19 cellular contexts compared by ENCODE assay signal in the genomic region with DNA sequence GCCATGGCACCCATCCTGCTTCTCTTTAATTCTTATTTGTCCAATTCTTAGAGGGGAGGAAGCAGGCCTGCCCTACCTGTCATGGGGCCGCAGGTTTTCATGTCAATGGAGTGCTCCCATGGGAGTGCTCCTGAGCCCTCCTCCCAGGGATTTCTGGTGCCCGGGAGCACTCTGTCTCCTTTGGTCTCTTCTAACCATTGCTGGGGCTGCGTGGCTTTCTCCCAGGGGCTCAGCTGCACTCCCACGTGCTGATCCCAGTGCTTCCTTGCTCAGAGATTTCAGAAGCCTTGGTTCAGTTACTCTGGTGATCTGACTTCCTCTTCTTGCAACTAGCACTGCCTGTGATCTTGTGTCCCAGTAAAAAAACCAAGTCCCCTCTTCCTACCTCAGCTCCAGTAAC.
DNase-seq lines count a peak whose midpoint lies in the region; ATAC-seq, FAIRE-seq and TF ChIP-seq lines count a peak whose summit lies in the region.
"Had no signal": no experiment of that assay in that cellular context is flagged by ENCODE, and none has a peak within 500 bp of the region (broad histone marks: within the 10 kb centered on the region; RNA-seq: fewer than 3 reads in every experiment).

No MANE protein-coding gene starts in this region.

- no peaks in the 10 kb centered on the region for H3K27me3 ChIP-seq in BLaER1 treated with 17β-estradiol and CSF1 and Interleukin-3, amounts not matched to agents 10 nM and 100 nM
- H3K27me3 ChIP-seq in H9 (ENCODE audit: insufficient read depth, low read length), result no peaks in the 10 kb centered on the region
- H3K27me3 ChIP-seq: BE2C had no signal

- no peak overlapping the region for H2AFZ ChIP-seq in H9 (ENCODE audit: low read length)

- H3K23me2 ChIP-seq in H9 (ENCODE audit: insufficient read length, low read depth, low read length, poor library complexity, severe bottlenecking), result no peaks in the 10 kb centered on the region

- intact Hi-C loops in cardiac septum (cut with DNase I), result no loop called here

- DNase-seq in H9 (no peak), UCSD-AML1 (lab: John Stamatoyannopoulos, UW; ENCODE audit: unreplicated experiment) (peak; percentile 20), pons (ENCODE audit: low spot score) (peak; percentile 38), GM12892 (ENCODE audit: insufficient read length) (no peak), cardiac septum (ENCODE audit: low spot score) (no peak), islet precursor cell (no peak)
- DNase-seq: activated naive CD4-positive, alpha-beta T cell treated with anti-CD3 and anti-CD28 coated beads for 36 hours; BE2C; caudate nucleus; DND-41; HFFc6; NCI-H2081; NCI-H774; small intestine; T-helper 9 cell had no signal

- no peak for TF ChIP-seq CTCF in H9 (conservative IDR thresholded peaks at IDR 0.05)

- no peak for FAIRE-seq in GM12892 (lab: Jason Lieb, UNC)
- FAIRE-seq: small intestine had no signal

- no peaks in the 10 kb centered on the region for H3K9me3 Mint-ChIP-seq in H9
- H3K9me3 Mint-ChIP-seq: activated naive CD4-positive, alpha-beta T cell treated with anti-CD3 and anti-CD28 coated beads for 36 hours; HFFc6; nephron had no signal

- no peaks in the 10 kb centered on the region for H3K79me1 ChIP-seq in H9 (ENCODE audit: insufficient read depth, low read depth, low read length, poor library complexity, severe bottlenecking)

- H2BK5ac ChIP-seq in H9 (ENCODE audit: insufficient read length, low read length), result no peak overlapping the region

- no peaks in the 10 kb centered on the region for H3K4me1 Mint-ChIP-seq in H9

- 0 out of 2 replicates have a peak overlapping the region, but pooled peaks have one; percentile 68 for H2BK15ac ChIP-seq in H9 (ENCODE audit: low read depth, low read length)

- H2AK5ac ChIP-seq in H9 (ENCODE audit: insufficient read length, low read length), result no peak overlapping the region

- no peaks in the 10 kb centered on the region for H3K79me2 ChIP-seq in H9 (ENCODE audit: insufficient read depth, low read length)

- no peak overlapping the region for H4K8ac ChIP-seq in H9 (replicated peaks; ENCODE audit: insufficient read length, low read depth, low read length)

- no peak overlapping the region for H2BK20ac ChIP-seq in H9 (ENCODE audit: low read depth, low read length, poor library complexity, severe bottlenecking)

- no peak overlapping the region for H3K14ac ChIP-seq in H9 (ENCODE audit: insufficient read depth, low read length)

- H3K18ac ChIP-seq in H9 (ENCODE audit: insufficient read length, low read depth, low read length), result no peak overlapping the region

- no peaks in the 10 kb centered on the region for H3K36me3 ChIP-seq in BLaER1 treated with 17β-estradiol and CSF1 and Interleukin-3, amounts not matched to agents 10 nM and 100 nM
- H3K36me3 ChIP-seq: BE2C had no signal

- no peak overlapping the region for H4K5ac ChIP-seq in H9 (ENCODE audit: insufficient read length, low read depth, low read length)

- no peak overlapping the region for H3T11ph ChIP-seq in H9 (ENCODE audit: low read length)

- no peak overlapping the region for H2BK12ac ChIP-seq in H9 (ENCODE audit: insufficient read length, low read depth, low read length)

- H3K4me2 ChIP-seq in BLaER1 treated with 17β-estradiol and CSF1 and Interleukin-3, amounts not matched to agents 10 nM and 100 nM, result peak overlapping the region in 10 of 11 experiments; percentile 11 to 79 (median 59); a peak in 18 of 22 replicates
- H3K4me2 ChIP-seq in H9 (ENCODE audit: insufficient read depth, insufficient read length, low read length), result no peak overlapping the region

- H3K9me3 ChIP-seq in BLaER1 treated with 17β-estradiol and CSF1 and Interleukin-3, amounts not matched to agents 10 nM and 100 nM (replicated peaks in 1 of 11), result no peaks in the 10 kb centered on the region
- H3K9me3 ChIP-seq in H9 (ENCODE audit: control insufficient read depth, low read depth, low read length), result no peaks in the 10 kb centered on the region
- H3K9me3 ChIP-seq: BE2C had no signal

- peaks cover 13 to 77% (median 61%) of the 10 kb centered on the region in 10 experiments for H3K4me1 ChIP-seq in BLaER1 treated with 17β-estradiol and CSF1 and Interleukin-3, amounts not matched to agents 10 nM and 100 nM
- H3K4me1 ChIP-seq in H9 (ENCODE audit: insufficient read depth, low read length), result no peaks in the 10 kb centered on the region
- H3K4me1 ChIP-seq: BE2C had no signal

- no peak overlapping the region for H3K56ac ChIP-seq in H9 (ENCODE audit: insufficient read length, low read depth, low read length)

- H3K27ac ChIP-seq in BLaER1 treated with 17β-estradiol and CSF1 and Interleukin-3, amounts not matched to agents 10 nM and 100 nM, result peak overlapping the region in 5 of 11 experiments; percentile 17 to 66 (median 57); a peak in 8 of 22 replicates
- no peak overlapping the region for H3K27ac ChIP-seq in H9 (ENCODE audit: insufficient read length, low read depth, low read length)

- no peak overlapping the region for H3K23ac ChIP-seq in H9 (ENCODE audit: insufficient read length, low read depth, low read length)

- no peak overlapping the region for H3K4ac ChIP-seq in H9 (ENCODE audit: low read depth, low read length)

- H3K9ac ChIP-seq in BLaER1 treated with 17β-estradiol and CSF1 and Interleukin-3, amounts not matched to agents 10 nM and 100 nM, result peak overlapping the region in 1 of 11 experiments; percentile 31; a peak in 1 of 22 replicates
- no peak overlapping the region for H3K9ac ChIP-seq in H9 (ENCODE audit: extremely low read depth, insufficient read length, low read length)

- no peak for ATAC-seq in HG03342 (IDR thresholded peaks at IDR 0.05; ENCODE audit: unreplicated experiment)
- ATAC-seq: Right ventricle myocardium inferior had no signal

- no peak for TF ChIP-seq POLR2A in GM12892 (IDR thresholded peaks at IDR 0.05; ENCODE audit: low read depth, low read length)

- H4K20me1 ChIP-seq in BLaER1 treated with 17β-estradiol and CSF1 and Interleukin-3, amounts not matched to agents 10 nM and 100 nM, result no peaks in the 10 kb centered on the region
- no peaks in the 10 kb centered on the region for H4K20me1 ChIP-seq in H9 (ENCODE audit: control insufficient read depth, insufficient read depth, insufficient read length)

- no peak overlapping the region for H3K4me3 Mint-ChIP-seq in H9
- H3K4me3 Mint-ChIP-seq: activated naive CD4-positive, alpha-beta T cell treated with anti-CD3 and anti-CD28 coated beads for 36 hours; HFFc6; nephron had no signal

- H2BK120ac ChIP-seq in H9 (ENCODE audit: low read depth, low read length, poor library complexity, severe bottlenecking), result no peak overlapping the region

- H3K36me3 Mint-ChIP-seq in H9 (ENCODE audit: insufficient read depth in 1 of 3, low read depth in 3 of 3), result no peaks in the 10 kb centered on the region

- no peaks in the 10 kb centered on the region; the same call in 1 of the 2 replicates for H3K27me3 Mint-ChIP-seq in H9 (ENCODE audit: low read depth)

- no peak overlapping the region for H3K27ac Mint-ChIP-seq in H9
- H3K27ac Mint-ChIP-seq: activated naive CD4-positive, alpha-beta T cell treated with anti-CD3 and anti-CD28 coated beads for 36 hours had no signal

- H3K4me3 ChIP-seq in BLaER1 treated with 17β-estradiol and CSF1 and Interleukin-3, amounts not matched to agents 10 nM and 100 nM, result no peak overlapping the region

- no peak overlapping the region for H4K91ac ChIP-seq in H9 (ENCODE audit: insufficient read length, low read depth, low read length)

- no CpG with 5 or more reads among the region's 4 CpGs for WGBS in H9 (ENCODE audit: extremely low coverage, insufficient read length, low lambda C conversion rate)

Comparison
In these comparisons a context has a peak if more than half of its experiments do, and no peak if none do; other contexts are left out.
1. DNase-seq: peak in UCSD-AML1 (single experiment) and pons (single experiment); none in H9 (single experiment), GM12892 (single experiment), cardiac septum (single experiment) and islet precursor cell (single experiment).